8 cellular contexts compared by ENCODE assay signal in the genomic region with DNA sequence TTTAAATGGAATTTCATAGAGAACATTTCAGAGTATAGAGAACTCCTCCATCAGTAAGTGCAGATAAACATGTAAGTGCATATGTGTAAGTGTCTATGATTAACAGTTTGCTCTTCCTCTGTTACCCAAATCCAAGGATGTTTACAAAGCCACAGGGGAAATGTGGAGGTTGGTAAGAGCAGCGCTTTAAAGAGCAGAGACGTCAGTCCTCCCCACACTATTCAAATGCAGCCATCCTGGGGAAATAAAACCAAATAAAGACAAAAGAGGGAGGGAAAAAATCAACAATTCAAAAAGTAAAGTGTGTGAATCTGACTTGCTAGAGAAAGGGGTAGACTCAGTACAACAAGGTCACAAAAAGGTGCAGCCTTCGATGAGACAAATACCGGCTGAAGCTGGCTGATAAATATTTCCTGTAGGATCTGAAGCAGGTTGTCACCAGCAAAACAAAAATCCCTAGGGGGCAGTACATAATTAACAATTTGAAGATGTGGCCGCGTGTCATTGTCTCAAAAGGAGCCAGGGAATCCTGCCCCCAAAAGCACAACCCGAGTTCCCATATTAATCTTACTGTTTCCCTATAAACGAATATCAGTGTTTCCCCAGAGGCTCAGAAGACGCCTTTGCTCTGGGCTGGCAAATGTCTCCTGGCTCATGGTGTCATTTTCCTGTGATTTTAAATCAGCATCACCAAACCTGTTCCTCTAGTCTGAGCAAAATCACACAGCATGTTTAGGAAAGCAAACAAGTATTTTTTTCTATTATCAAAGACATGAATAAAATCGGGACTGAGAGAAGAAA.
DNase-seq lines count a peak whose midpoint lies in the region; ATAC-seq, FAIRE-seq and TF ChIP-seq lines count a peak whose summit lies in the region.

No MANE protein-coding gene starts in this region.

- TF ChIP-seq CTCF in GM23338 (conservative IDR thresholded peaks at IDR 0.05; ENCODE audit: low read depth in 2 of 2), result peak; percentile 50 to 54
- peak; percentile 5 to 23 for TF ChIP-seq CTCF in endothelial cell of umbilical vein (IDR thresholded peaks at IDR 0.05; ENCODE audit: extremely low read depth in 1 of 2, insufficient read depth in 1 of 2, low read depth in 1 of 2, low read length in 2 of 2)

- POLR2A ChIA-PET in endothelial cell of umbilical vein (lab: Charles Lee), result no interaction called here

- H3K9me3 ChIP-seq in endothelial cell of umbilical vein (replicated peaks; ENCODE audit: control insufficient read depth, insufficient read depth, low read length), result no peaks in the 10 kb centered on the region

- H3K36me3 Mint-ChIP-seq in GM23338 (ENCODE audit: low read depth), result peaks cover 9% of the 10 kb centered on the region; the same call in 2 of the 3 replicates

- no peaks in the 10 kb centered on the region for H3K9me1 ChIP-seq in endothelial cell of umbilical vein (replicated peaks; ENCODE audit: control insufficient read depth, extremely low read depth, insufficient read depth, low read length)

- no peaks in the 10 kb centered on the region for H3F3A ChIP-seq in GM23338 (replicated peaks; ENCODE audit: low read depth)

- H3K27ac Mint-ChIP-seq in GM23338, result peak overlapping the region; percentile 90

- H4K20me1 ChIP-seq in GM23338 (replicated peaks; ENCODE audit: insufficient read depth) (no peaks in the 10 kb centered on the region), endothelial cell of umbilical vein (replicated peaks; ENCODE audit: control insufficient read depth, extremely low read depth, insufficient read depth, low read length) (no peaks in the 10 kb centered on the region)

- H3K27me3 Mint-ChIP-seq in GM23338 (ENCODE audit: insufficient read depth, low read depth, poor library complexity), result no peaks in the 10 kb centered on the region

- H3K36me3 ChIP-seq in ACC112 (ENCODE audit: insufficient read depth, low read length), result no peaks in the 10 kb centered on the region
- H3K36me3 ChIP-seq in GM23338 (ENCODE audit: insufficient read depth), result no peaks in the 10 kb centered on the region
- no peaks in the 10 kb centered on the region for H3K36me3 ChIP-seq in endothelial cell of umbilical vein (ENCODE audit: control insufficient read depth in 2 of 2, extremely low read depth in 1 of 2, insufficient read depth in 2 of 2, low read length in 2 of 2)

- H3K9me3 Mint-ChIP-seq in GM23338, result peaks cover 16% of the 10 kb centered on the region; the same call in 2 of the 3 replicates

- no peak overlapping the region for H3K9ac ChIP-seq in endothelial cell of umbilical vein (replicated peaks; ENCODE audit: extremely low read depth, insufficient read depth, low read length)

- H3K27ac ChIP-seq in ACC112 (ENCODE audit: low read depth, low read length) (no peak overlapping the region), GM23338 (ENCODE audit: low read depth) (peak overlapping the region; percentile 47; the same call in 1 of the 2 replicates), endothelial cell of umbilical vein (ENCODE audit: insufficient read depth, low read depth, low read length) (no peak overlapping the region)

- dilution Hi-C loops in endothelial cell of umbilical vein (cut with MboI; ENCODE audit: extremely low pct_ligation_motif_present, low sequenced_read_pairs), result no loop called here

- ATAC-seq in GM23338 (peak; percentile 87), GM18517 (IDR thresholded peaks at IDR 0.05; ENCODE audit: unreplicated experiment) (no peak), HG02798 (IDR thresholded peaks at IDR 0.05; ENCODE audit: poor library complexity, unreplicated experiment) (no peak)

- DNase-seq in GM23338 (ENCODE audit: low spot score) (peak; percentile 62), NCI-H526 treated with DMSO at 0.1 percent for 48 hours (lab: John Stamatoyannopoulos, UW) (peak; percentile 68), endothelial cell of umbilical vein (ENCODE audit: low read depth, low spot score) (peak; percentile 43), pons (ENCODE audit: low spot score) (peak; percentile 49)
- no peak for DNase-seq in activated CD8-positive, alpha-beta memory T cell treated with anti-CD3 and anti-CD28 coated beads, Interleukin-2, amount 50 U/mL, for 4 hours

- H3K79me2 ChIP-seq in ACC112 (ENCODE audit: control insufficient read depth, insufficient read depth, low read length, unreplicated experiment) (no peaks in the 10 kb centered on the region), GM23338 (replicated peaks; ENCODE audit: insufficient read depth) (peaks cover 11% of the 10 kb centered on the region; the same call in 1 of the 2 replicates), endothelial cell of umbilical vein (ENCODE audit: control insufficient read depth, insufficient read depth, low read length) (no peaks in the 10 kb centered on the region)

- H3K4me3 ChIP-seq in ACC112 (ENCODE audit: low read depth, low read length), result no peak overlapping the region
- peak overlapping the region; percentile 26; the same call in 1 of the 2 replicates for H3K4me3 ChIP-seq in GM23338
- no peak overlapping the region for H3K4me3 ChIP-seq in endothelial cell of umbilical vein (replicated peaks in 1 of 3; ENCODE audit: insufficient read depth in 1 of 3, low read depth in 1 of 3, low read length in 3 of 3)

- H3K4me1 Mint-ChIP-seq in GM23338, result peaks cover 23% of the 10 kb centered on the region

- peaks cover 9% of the 10 kb centered on the region; the same call in 1 of the 2 replicates for H3K9me2 ChIP-seq in GM23338 (ENCODE audit: insufficient read depth)

- H2AFZ ChIP-seq in ACC112 (ENCODE audit: low read length, unreplicated experiment), result peak overlapping the region; percentile 35
- H2AFZ ChIP-seq in GM23338, result 0 out of 2 replicates have a peak overlapping the region, but pooled peaks have one; percentile 0
- H2AFZ ChIP-seq in endothelial cell of umbilical vein (ENCODE audit: low read depth, low read length), result peak overlapping the region; percentile 48

- TF ChIP-seq POLR2A in endothelial cell of umbilical vein (IDR thresholded peaks at IDR 0.05; ENCODE audit: low read depth, low read length), result no peak

- CTCF ChIA-PET in endothelial cell of umbilical vein (lab: Charles Lee), result interaction anchor here (1.1 to 1.5 kb wide), 4 partner anchors 10 to 507 kb away, joined by 3 to 5 read pairs (median 4); no protein-coding TSS in a partner anchor

- no TSS peak for BruUV-seq in endothelial cell of umbilical vein (replicated peaks; lab: Mats Ljungman, UMichigan)

- H3K4me2 ChIP-seq in GM23338, result peak overlapping the region; percentile 59
- peak overlapping the region; percentile 24 for H3K4me2 ChIP-seq in endothelial cell of umbilical vein (ENCODE audit: insufficient read depth, low read length)

- FAIRE-seq in endothelial cell of umbilical vein (lab: Jason Lieb, UNC), result peak; percentile 63

- H3K27me3 ChIP-seq in ACC112 (ENCODE audit: insufficient read depth, low read length), result no peaks in the 10 kb centered on the region; the same call in 1 of the 2 replicates
- no peaks in the 10 kb centered on the region for H3K27me3 ChIP-seq in GM23338 (ENCODE audit: insufficient read depth)
- H3K27me3 ChIP-seq in endothelial cell of umbilical vein (ENCODE audit: control insufficient read depth in 2 of 2, insufficient read depth in 2 of 2, low read length in 2 of 2), result no peaks in the 10 kb centered on the region

- H3K4me1 ChIP-seq in ACC112 (ENCODE audit: control insufficient read depth, insufficient read depth, low read length, unreplicated experiment), result peaks cover 5% of the 10 kb centered on the region
- peaks cover 21% of the 10 kb centered on the region for H3K4me1 ChIP-seq in GM23338 (ENCODE audit: insufficient read depth)
- peaks cover 13% of the 10 kb centered on the region for H3K4me1 ChIP-seq in endothelial cell of umbilical vein (ENCODE audit: control insufficient read depth, extremely low read depth, insufficient read depth, low read length)

- intact Hi-C loops in endothelial cell of umbilical vein (cut with micrococcal nuclease), result loop anchor here (1.0 to 2.0 kb wide), 5 partner anchors 19 to 770 kb away; no protein-coding TSS in a partner anchor

- H3K4me3 Mint-ChIP-seq in GM23338, result peak overlapping the region; percentile 60

TF ChIP-seq in GM23338, 12 proteins besides CTCF, POLR2A, EP300 and RAD21 (continues in another document):
- TF ChIP-seq JUNB (IDR thresholded peaks at IDR 0.05; ENCODE audit: unreplicated experiment), result no peak
- no peak for TF ChIP-seq EZH2phosphoT487 (IDR thresholded peaks at IDR 0.05; ENCODE audit: unreplicated experiment)
- no peak for TF ChIP-seq NANOG (IDR thresholded peaks at IDR 0.05; ENCODE audit: borderline replicate concordance)
- no peak for TF ChIP-seq ZNF114 (CRISPR knock-in tag; IDR thresholded peaks at IDR 0.05)
- no peak for TF ChIP-seq CREB1 (CRISPR knock-in tag; IDR thresholded peaks at IDR 0.05; ENCODE audit: low read depth)
- TF ChIP-seq, protein P1, sequence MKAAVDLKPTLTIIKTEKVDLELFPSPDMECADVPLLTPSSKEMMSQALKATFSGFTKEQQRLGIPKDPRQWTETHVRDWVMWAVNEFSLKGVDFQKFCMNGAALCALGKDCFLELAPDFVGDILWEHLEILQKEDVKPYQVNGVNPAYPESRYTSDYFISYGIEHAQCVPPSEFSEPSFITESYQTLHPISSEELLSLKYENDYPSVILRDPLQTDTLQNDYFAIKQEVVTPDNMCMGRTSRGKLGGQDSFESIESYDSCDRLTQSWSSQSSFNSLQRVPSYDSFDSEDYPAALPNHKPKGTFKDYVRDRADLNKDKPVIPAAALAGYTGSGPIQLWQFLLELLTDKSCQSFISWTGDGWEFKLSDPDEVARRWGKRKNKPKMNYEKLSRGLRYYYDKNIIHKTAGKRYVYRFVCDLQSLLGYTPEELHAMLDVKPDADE (IDR thresholded peaks at IDR 0.05), result no peak

TF ChIP-seq in endothelial cell of umbilical vein, 7 proteins besides CTCF, POLR2A, EP300 and RAD21:
- no peak for TF ChIP-seq JUN (IDR thresholded peaks at IDR 0.05; ENCODE audit: borderline replicate concordance, insufficient read depth, insufficient read length, low read depth)
- TF ChIP-seq EZH2 (IDR thresholded peaks at IDR 0.05; ENCODE audit: borderline replicate concordance, low read depth, low read length, severe bottlenecking), result no peak
- no peak for TF ChIP-seq MYC (IDR thresholded peaks at IDR 0.05; ENCODE audit: low read depth, low read length)
- TF ChIP-seq, protein P2, sequence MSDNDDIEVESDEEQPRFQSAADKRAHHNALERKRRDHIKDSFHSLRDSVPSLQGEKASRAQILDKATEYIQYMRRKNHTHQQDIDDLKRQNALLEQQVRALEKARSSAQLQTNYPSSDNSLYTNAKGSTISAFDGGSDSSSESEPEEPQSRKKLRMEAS (IDR thresholded peaks at IDR 0.05; ENCODE audit: insufficient read depth, insufficient read length), result no peak
- no peak for TF ChIP-seq FOS (IDR thresholded peaks at IDR 0.05; ENCODE audit: borderline replicate concordance, insufficient read depth, low read length)
- TF ChIP-seq GATA2 (IDR thresholded peaks at IDR 0.05; ENCODE audit: insufficient read depth, insufficient read length, low read depth, low read length), result no peak
- no peak for TF ChIP-seq POLR2AphosphoS5 (IDR thresholded peaks at IDR 0.05; ENCODE audit: insufficient read depth, low read depth, low read length)
